Comparison of ENCODE assay signal across 8 cellular contexts in the genomic region with DNA sequence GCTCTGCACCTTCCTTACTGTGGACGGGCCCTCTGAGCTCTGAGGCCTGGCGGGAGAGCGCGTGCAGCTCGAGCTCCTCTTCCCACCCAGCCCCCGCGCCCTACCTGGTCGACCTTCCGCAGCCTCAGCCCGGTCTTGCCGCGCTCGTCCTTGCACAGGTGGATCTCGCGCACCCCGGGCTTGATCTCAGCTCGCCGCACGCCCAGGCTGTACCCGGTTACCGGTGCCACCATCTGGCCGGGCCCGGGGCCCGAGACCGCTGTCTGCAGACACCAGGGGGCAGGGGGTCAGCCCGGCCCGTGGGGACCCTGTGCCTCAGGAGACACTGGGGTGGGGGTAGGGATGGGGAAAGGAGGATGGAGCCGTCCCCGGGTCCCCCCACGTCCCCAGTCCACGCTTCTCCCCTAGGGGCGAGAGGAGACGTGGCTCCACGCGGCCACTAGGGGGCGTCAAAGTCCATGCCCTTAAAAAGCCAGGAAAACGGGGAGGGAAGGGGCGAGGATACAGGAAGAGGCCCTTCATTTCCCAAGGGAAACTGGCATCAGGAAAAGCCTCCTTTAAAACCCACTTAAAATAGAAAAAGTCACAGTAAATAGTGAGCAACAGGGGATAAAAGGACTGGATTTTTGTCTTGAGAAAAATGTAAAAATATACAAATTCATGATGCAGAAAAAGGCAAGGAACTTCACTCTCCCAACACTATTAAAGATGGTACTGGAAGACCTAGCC. TPM values are rescaled to one million over a fixed set of nuclear protein-coding genes. Genes with fewer than 3 reads are reported as not detected.
DNase-seq lines count a peak whose midpoint lies in the region; ATAC-seq, FAIRE-seq and TF ChIP-seq lines count a peak whose summit lies in the region.

No MANE protein-coding gene starts in this region.

- H3K27ac ChIP-seq in KMS-11 (no peak overlapping the region), SJSA1 (peak overlapping the region; percentile 30; the same call in 1 of the 2 replicates), pancreas (no peak overlapping the region), upper lobe of left lung (peak overlapping the region in 2 of 4 donors; percentile 53 to 77)

- DNase-seq in COR-L47 (lab: John Stamatoyannopoulos, UW) (peak; percentile 76), SJSA1 (ENCODE audit: low read depth in 1 of 2, low spot score in 2 of 2) (peak; percentile 64 to 78), head of caudate nucleus (peak; percentile 67 to 94 (median 84)), pancreas (peak; percentile 60 to 89 (median 77)), upper lobe of left lung (peak; percentile 69 to 88)
- peak; percentile 65 for DNase-seq in activated naive CD4-positive, alpha-beta T cell treated with anti-CD3 and anti-CD28 coated beads, Interleukin-2, amount 50 U/mL, for 16 hours

- no peak for TF ChIP-seq POLR2A in upper lobe of left lung (IDR thresholded peaks at IDR 0.05)

- no peaks in the 10 kb centered on the region for H3K79me2 ChIP-seq in KMS-11 (ENCODE audit: insufficient read depth, low read depth)

- H3K36me3 ChIP-seq in KMS-11 (ENCODE audit: insufficient read depth), result no peaks in the 10 kb centered on the region
- H3K36me3 ChIP-seq in SJSA1, result no peaks in the 10 kb centered on the region
- H3K36me3 ChIP-seq in pancreas, result no peaks in the 10 kb centered on the region
- H3K36me3 ChIP-seq in upper lobe of left lung, result peaks cover 0 to 7% (median 0%) of the 10 kb centered on the region in 4 donors

- no peaks in the 10 kb centered on the region for H4K20me1 ChIP-seq in KMS-11 (ENCODE audit: insufficient read depth)

- no peaks in the 10 kb centered on the region for H3K27me3 ChIP-seq in KMS-11 (ENCODE audit: insufficient read depth, low read depth)
- no peaks in the 10 kb centered on the region for H3K27me3 ChIP-seq in SJSA1 (replicated peaks)
- H3K27me3 ChIP-seq in pancreas, result no peaks in the 10 kb centered on the region
- no peaks in the 10 kb centered on the region for H3K27me3 ChIP-seq in upper lobe of left lung

- TF ChIP-seq CTCF in KMS-11 (conservative IDR thresholded peaks at IDR 0.05; ENCODE audit: low read depth, low read length) (peak; percentile 89), pancreas (IDR thresholded peaks at IDR 0.05) (peak; percentile 93 to 98 (median 97)), upper lobe of left lung (IDR thresholded peaks at IDR 0.05) (peak; percentile 94 to 97 (median 94))

- FAIRE-seq in pancreas (lab: Jason Lieb, UNC), result no peak

- intact Hi-C loops in head of caudate nucleus (cut with DNase I) (loop anchor here (5.0 to 10.0 kb wide), 2 partner anchors 124 to 151 kb away; partner anchors contain the start of gene NSFL1C), pancreas (cut with DNase I) (loop anchor here in 1 of 3 donors (10.0 kb wide), 1 partner anchor 131 kb away; no protein-coding TSS in a partner anchor)

- peak overlapping the region; percentile 11; the same call in 1 of the 2 replicates for H2AFZ ChIP-seq in KMS-11 (ENCODE audit: low read depth)

- no peak for TF ChIP-seq EP300 in upper lobe of left lung (IDR thresholded peaks at IDR 0.05)

- ATAC-seq in pancreas (peak; percentile 79 to 96 (median 93)), upper lobe of left lung (ENCODE audit: low FRiP score in 2 of 2) (peak; percentile 71 to 92), GM18861 (IDR thresholded peaks at IDR 0.05; ENCODE audit: unreplicated experiment) (no peak)

- H3K4me2 ChIP-seq in KMS-11, result no peak overlapping the region

- no peak overlapping the region for H3K9ac ChIP-seq in KMS-11

- H3K9me3 ChIP-seq in SJSA1 (replicated peaks) (0 out of 2 replicates have a peak, but pooled peaks cover 2% of the 10 kb centered on the region), pancreas (no peaks in the 10 kb centered on the region), upper lobe of left lung (no peaks in the 10 kb centered on the region)

- H3K4me1 ChIP-seq in KMS-11 (ENCODE audit: low read depth, poor library complexity, severe bottlenecking) (peaks cover 15% of the 10 kb centered on the region), SJSA1 (replicated peaks) (peaks cover 9% of the 10 kb centered on the region), pancreas (no peaks in the 10 kb centered on the region), upper lobe of left lung (peaks cover 4 to 17% (median 8%) of the 10 kb centered on the region in 4 donors)

- WGBS in pancreas, 2 donors, result 10 to 22% methylated on average over 29 to 38 of the region's 38 CpGs
- 29% methylated on average over 25 to 34 of the region's 38 CpGs for WGBS in upper lobe of left lung, 2 donors

- H3K4me3 ChIP-seq in KMS-11 (IDR thresholded peaks at IDR 0.05; ENCODE audit: insufficient read depth, low read depth, low read length), result no peak overlapping the region
- H3K4me3 ChIP-seq in SJSA1, result no peak overlapping the region
- H3K4me3 ChIP-seq in pancreas, result peak overlapping the region in 1 of 4 donors; percentile 22
- H3K4me3 ChIP-seq in upper lobe of left lung, result peak overlapping the region in 2 of 4 donors; percentile 15 to 17

RNA-seq across cellular contexts. Expression of gene SDCBP2, which starts 15.5 kb away (rescaled TPM):
- total RNA-seq in SJSA1 (2014; rRNA removed; shearing (Covaris generic)), result 1.2 and 1.4 TPM in 2 replicates
- total RNA-seq in pancreas (10 to 100 TPM in 3 of 6 donors, 1 to 10 TPM in 3; 4.7 to 14.8 (median 9.3) TPM), upper lobe of left lung (10 to 100 TPM in 5 of 6 donors, 1 to 10 TPM in 1; 6.3 to 34.0 (median 15.9) TPM)
- polyA plus RNA-seq in pancreas, result 10 to 100 TPM; 13.8 to 23.8 TPM

RNA-seq across cellular contexts. Expression of gene SNPH, which starts 47.3 kb away (rescaled TPM):
- total RNA-seq in SJSA1 (2014; rRNA removed; shearing (Covaris generic)), result 3.3 and 5.4 TPM in 2 replicates
- total RNA-seq in pancreas (1 to 10 TPM; 1.1 to 2.7 (median 2.2) TPM), upper lobe of left lung (10 to 100 TPM in 1 of 6 donors, 1 to 10 TPM in 5; 1.0 to 17.3 (median 2.4) TPM)
- polyA plus RNA-seq in pancreas, result 1 to 10 TPM; 3.6 to 4.3 TPM
